In genomic region chr14:77583657-77584056, GRCh38 we compare ENCODE assay signal across 24 cellular contexts. TPM values are rescaled to one million over a fixed set of nuclear protein-coding genes. Genes with fewer than 3 reads are reported as not detected.
DNase-seq lines count a peak whose midpoint lies in the region; ATAC-seq, FAIRE-seq and TF ChIP-seq lines count a peak whose summit lies in the region.
"Had no signal": no experiment of that assay in that cellular context is flagged by ENCODE, and none has a peak within 500 bp of the region (broad histone marks: within the 10 kb centered on the region; RNA-seq: fewer than 3 reads in every experiment).

No MANE protein-coding gene starts in this region.

- no peak overlapping the region for H3K4me3 Mint-ChIP-seq in osteocyte (ENCODE audit: unreplicated experiment)
- H3K4me3 Mint-ChIP-seq: IgD-negative memory B cell had no signal

- FAIRE-seq in endothelial cell of umbilical vein (lab: Jason Lieb, UNC): no peak
- FAIRE-seq: A204.1, GM12892, GM18507, HTR-8/SVneo had no signal

- no peaks in the 10 kb centered on the region for H3K9me3 Mint-ChIP-seq in osteocyte (ENCODE audit: unreplicated experiment)
- H3K9me3 Mint-ChIP-seq: CD4-positive, CD25-positive, alpha-beta regulatory T cell; CD8-positive, alpha-beta memory T cell; IgD-negative memory B cell had no signal

- H3K27ac ChIP-seq in Karpas-422 (ENCODE audit: low read length): 0 out of 2 replicates have a peak overlapping the region, but pooled peaks have one; percentile 56
- no peak overlapping the region for H3K27ac ChIP-seq in endothelial cell of umbilical vein (ENCODE audit: insufficient read depth, low read depth, low read length)
- H3K27ac ChIP-seq in SJCRH30: no peak overlapping the region

- ATAC-seq in mucosa of descending colon: peak; percentile 52
- ATAC-seq: HCT116 had no signal

- no peak for DNase-seq in Karpas-422
- peak; percentile 30 for DNase-seq in endothelial cell of umbilical vein (ENCODE audit: low read depth, low spot score)
- DNase-seq in mucosa of descending colon: no peak
- no peak for DNase-seq in osteocyte (ENCODE audit: extremely low spot score, unreplicated experiment)
- no peak for DNase-seq in DMS53 treated with DMSO at 0.1 percent for 48 hours (lab: John Stamatoyannopoulos, UW; ENCODE audit: unreplicated experiment)
- no peak for DNase-seq in NCI-H1930 (lab: John Stamatoyannopoulos, UW)
- DNase-seq in dedifferentiated amniotic fluid mesenchymal stem cell (ENCODE audit: extremely low spot score): no peak
- no peak for DNase-seq in SJCRH30
- DNase-seq: ACHN; BE2C; C1 segment of cervical spinal cord; CD4-positive, CD25-positive, alpha-beta regulatory T cell; CD8-positive, alpha-beta memory T cell; COR-L47; DMS79; GDM1; GOT3; H7 had no signal

- no TSS peak for BruUV-seq in endothelial cell of umbilical vein (replicated peaks; lab: Mats Ljungman, UMichigan)

- no peak overlapping the region for H3K4me3 ChIP-seq in Karpas-422 (ENCODE audit: low read length)
- no peak overlapping the region for H3K4me3 ChIP-seq in endothelial cell of umbilical vein (replicated peaks in 1 of 3; ENCODE audit: insufficient read depth in 1 of 3, low read depth in 1 of 3, low read length in 3 of 3)
- no peak overlapping the region for H3K4me3 ChIP-seq in mucosa of descending colon
- no peak overlapping the region for H3K4me3 ChIP-seq in SJCRH30

- no peaks in the 10 kb centered on the region for H3K9me2 ChIP-seq in Karpas-422 (replicated peaks; ENCODE audit: insufficient read depth, low read length)

- H3K27me3 ChIP-seq in Karpas-422 (ENCODE audit: low read length): no peaks in the 10 kb centered on the region
- no peaks in the 10 kb centered on the region for H3K27me3 ChIP-seq in endothelial cell of umbilical vein (ENCODE audit: control insufficient read depth in 2 of 2, insufficient read depth in 2 of 2, low read length in 2 of 2)
- H3K27me3 ChIP-seq in SJCRH30: no peaks in the 10 kb centered on the region
- H3K27me3 ChIP-seq: BE2C had no signal

- TF ChIP-seq CTCF in endothelial cell of umbilical vein (IDR thresholded peaks at IDR 0.05; ENCODE audit: extremely low read depth in 1 of 2, insufficient read depth in 1 of 2, low read depth in 1 of 2, low read length in 2 of 2): no peak
- no peak for TF ChIP-seq CTCF in mucosa of descending colon (IDR thresholded peaks at IDR 0.05)
- no peak for TF ChIP-seq CTCF in osteocyte (IDR thresholded peaks at IDR 0.05)

- CTCF ChIA-PET in endothelial cell of umbilical vein (lab: Charles Lee): interaction anchor here (1.7 kb wide), 1 partner anchor 24 kb away, joined by 8 read pairs; no protein-coding TSS in a partner anchor

- H4K20me1 ChIP-seq in Karpas-422 (ENCODE audit: insufficient read depth, low read depth, low read length) (no peaks in the 10 kb centered on the region), endothelial cell of umbilical vein (replicated peaks; ENCODE audit: control insufficient read depth, extremely low read depth, insufficient read depth, low read length) (no peaks in the 10 kb centered on the region)

- H3K27ac Mint-ChIP-seq in osteocyte (ENCODE audit: unreplicated experiment): peak overlapping the region; percentile 24

- intact Hi-C loops in endothelial cell of umbilical vein (cut with micrococcal nuclease) (no loop called here), mucosa of descending colon (cut with DNase I, micrococcal nuclease) (no loop called here)

- POLR2A ChIA-PET in endothelial cell of umbilical vein (lab: Charles Lee): no interaction called here

- H3K9ac ChIP-seq in Karpas-422 (ENCODE audit: low read length): no peak overlapping the region
- H3K9ac ChIP-seq in endothelial cell of umbilical vein (replicated peaks; ENCODE audit: extremely low read depth, insufficient read depth, low read length): no peak overlapping the region

- H3K36me3 ChIP-seq in Karpas-422 (ENCODE audit: insufficient read depth, low read length): no peaks in the 10 kb centered on the region
- no peaks in the 10 kb centered on the region for H3K36me3 ChIP-seq in endothelial cell of umbilical vein (ENCODE audit: control insufficient read depth in 2 of 2, extremely low read depth in 1 of 2, insufficient read depth in 2 of 2, low read length in 2 of 2)
- H3K36me3 ChIP-seq in mucosa of descending colon (ENCODE audit: low read depth): no peaks in the 10 kb centered on the region
- no peaks in the 10 kb centered on the region for H3K36me3 ChIP-seq in SJCRH30
- H3K36me3 ChIP-seq: BE2C had no signal

- H3K36me3 Mint-ChIP-seq in osteocyte (ENCODE audit: unreplicated experiment): no peaks in the 10 kb centered on the region

- no peaks in the 10 kb centered on the region for H3K9me1 ChIP-seq in endothelial cell of umbilical vein (replicated peaks; ENCODE audit: control insufficient read depth, extremely low read depth, insufficient read depth, low read length)

- peaks cover 42% of the 10 kb centered on the region for H3K4me1 Mint-ChIP-seq in osteocyte (ENCODE audit: unreplicated experiment)

- no peak for TF ChIP-seq POLR2A in endothelial cell of umbilical vein (IDR thresholded peaks at IDR 0.05; ENCODE audit: low read depth, low read length)

- H2AFZ ChIP-seq in Karpas-422 (ENCODE audit: low read length) (no peak overlapping the region), endothelial cell of umbilical vein (ENCODE audit: low read depth, low read length) (no peak overlapping the region)

- H3K4me1 ChIP-seq in Karpas-422 (ENCODE audit: low read length) (peaks cover 69% of the 10 kb centered on the region), endothelial cell of umbilical vein (ENCODE audit: control insufficient read depth, extremely low read depth, insufficient read depth, low read length) (peaks cover 44% of the 10 kb centered on the region), mucosa of descending colon (ENCODE audit: low read depth) (peaks cover 29% of the 10 kb centered on the region), SJCRH30 (peaks cover 23% of the 10 kb centered on the region)

- dilution Hi-C loops in endothelial cell of umbilical vein (cut with MboI; ENCODE audit: extremely low pct_ligation_motif_present, low sequenced_read_pairs): no loop called here

- H3K27me3 Mint-ChIP-seq in osteocyte (ENCODE audit: unreplicated experiment): no peaks in the 10 kb centered on the region
- H3K27me3 Mint-ChIP-seq: CD4-positive, CD25-positive, alpha-beta regulatory T cell; CD8-positive, alpha-beta memory T cell; IgD-negative memory B cell had no signal

- H3K4me2 ChIP-seq in Karpas-422 (ENCODE audit: low read depth, low read length, poor library complexity, severe bottlenecking) (no peak overlapping the region), endothelial cell of umbilical vein (ENCODE audit: insufficient read depth, low read length) (no peak overlapping the region)

- H3K9me3 ChIP-seq in Karpas-422 (ENCODE audit: low read length) (no peaks in the 10 kb centered on the region), endothelial cell of umbilical vein (replicated peaks; ENCODE audit: control insufficient read depth, insufficient read depth, low read length) (no peaks in the 10 kb centered on the region), mucosa of descending colon (no peaks in the 10 kb centered on the region), SJCRH30 (replicated peaks) (no peaks in the 10 kb centered on the region)
- H3K9me3 ChIP-seq: BE2C had no signal

- peaks cover 96% of the 10 kb centered on the region for H3K79me2 ChIP-seq in Karpas-422 (ENCODE audit: low read length)
- H3K79me2 ChIP-seq in endothelial cell of umbilical vein (ENCODE audit: control insufficient read depth, insufficient read depth, low read length): peaks cover 83% of the 10 kb centered on the region

TF ChIP-seq in endothelial cell of umbilical vein, 7 proteins besides CTCF, POLR2A, EP300 and RAD21:
- TF ChIP-seq FOS (IDR thresholded peaks at IDR 0.05; ENCODE audit: borderline replicate concordance, insufficient read depth, low read length) (no peak), JUN (IDR thresholded peaks at IDR 0.05; ENCODE audit: borderline replicate concordance, insufficient read depth, insufficient read length, low read depth) (no peak), EZH2 (IDR thresholded peaks at IDR 0.05; ENCODE audit: borderline replicate concordance, low read depth, low read length, severe bottlenecking) (no peak)

RNA-seq across cellular contexts. Expression of gene SPTLC2, which starts 32.8 kb away (rescaled TPM):
- total RNA-seq in Karpas-422 (2014; rRNA removed; shearing (Covaris generic); ENCODE audit: low replicate concordance): 70.9 and 97.0 TPM in 2 replicates
- total RNA-seq in endothelial cell of umbilical vein: 57.2 and 71.3 TPM in 2 replicates
- 13.3 and 19.1 TPM in 2 replicates for polyA plus RNA-seq in endothelial cell of umbilical vein
- 21.1 and 24.2 TPM in 2 replicates for polyA plus RNA-seq in endothelial cell of umbilical vein (2011; cell fraction: cytosol; rRNA removed)
- 20.1 and 28.5 TPM in 2 replicates for polyA plus RNA-seq in endothelial cell of umbilical vein (2011; cell fraction: nucleus; rRNA removed)
- polyA plus RNA-seq in endothelial cell of umbilical vein (2012): 25.9 and 32.7 TPM in 2 replicates
- 57.7 and 96.5 TPM in 2 replicates for polyA minus RNA-seq in endothelial cell of umbilical vein
- polyA minus RNA-seq in endothelial cell of umbilical vein (2011; cell fraction: cytosol; rRNA and poly(A)+ RNA removed): 11.7 TPM
- 24.8 and 35.8 TPM in 2 replicates for polyA minus RNA-seq in endothelial cell of umbilical vein (2011; cell fraction: nucleus; rRNA and poly(A)+ RNA removed)
- total RNA-seq in mucosa of descending colon: 10 to 100 TPM; 43.2 to 67.1 (median 58.6) TPM
- 28.1 and 31.3 TPM in 2 replicates for total RNA-seq in osteocyte
- 15.1 and 15.8 TPM in 2 replicates for total RNA-seq in SJCRH30 (2014; rRNA removed; shearing (Covaris generic))
